Comparison of ENCODE assay signal across 8 cellular contexts in the genomic region with DNA sequence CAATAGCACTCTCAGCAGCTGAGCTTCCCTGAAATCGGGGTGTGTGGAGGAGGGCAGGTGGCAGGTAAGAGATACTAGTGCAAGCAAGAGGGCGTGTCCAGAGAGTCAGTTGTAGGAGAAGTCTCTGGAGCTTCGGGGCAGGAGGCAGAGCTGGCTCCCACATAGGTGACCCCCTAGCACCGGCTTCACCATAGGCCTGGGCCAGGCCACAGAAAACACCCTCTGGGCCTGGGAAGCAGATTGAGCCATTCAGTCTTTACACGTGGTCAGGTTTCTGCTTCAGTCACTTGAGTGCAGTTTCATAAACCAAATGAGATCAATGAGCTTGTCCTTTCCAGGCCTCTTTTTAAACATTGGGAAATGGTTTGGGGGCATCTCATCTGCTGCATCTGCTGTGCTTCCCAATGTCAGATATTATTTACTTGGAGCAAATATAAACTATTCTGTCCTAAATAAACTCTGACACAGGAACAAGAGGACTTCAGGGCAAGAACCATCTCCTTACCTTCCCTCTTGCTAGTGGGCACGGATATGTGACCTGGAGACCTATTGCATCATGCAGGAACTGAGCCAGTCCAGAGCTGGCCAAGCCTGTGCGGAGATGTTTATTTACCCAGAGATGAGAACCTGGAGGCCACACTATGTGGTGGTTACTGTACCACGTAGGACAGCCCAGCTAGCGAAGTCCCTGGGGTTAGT. TPM values are rescaled to one million over a fixed set of nuclear protein-coding genes. Genes with fewer than 3 reads are reported as not detected.
DNase-seq lines count a peak whose midpoint lies in the region; ATAC-seq and TF ChIP-seq lines count a peak whose summit lies in the region.

No MANE protein-coding gene starts in this region.

- POLR2A ChIA-PET in activated CD4-positive, alpha-beta T cell treated with anti-CD3 and anti-CD28 coated beads, Interleukin-2, amount 10 ng/mL, durations not matched to agents 7 days and 5 days (lab: Charles Lee): interaction anchor here (0.6 kb wide), 1 partner anchor 29 kb away, joined by 3 read pairs; no protein-coding TSS in a partner anchor

- ATAC-seq in HG02852 (IDR thresholded peaks at IDR 0.05; ENCODE audit: unreplicated experiment) (no peak), GM21825 (IDR thresholded peaks at IDR 0.05; ENCODE audit: unreplicated experiment) (no peak), HG02610 (IDR thresholded peaks at IDR 0.05; ENCODE audit: unreplicated experiment) (no peak)

- H3K27ac Mint-ChIP-seq in activated CD4-positive, alpha-beta T cell treated with anti-CD3 and anti-CD28 coated beads, Interleukin-2, amount 10 ng/mL, durations not matched to agents 7 days and 5 days: peak overlapping the region; percentile 88

- peaks cover 46% of the 10 kb centered on the region for H3K36me3 Mint-ChIP-seq in activated CD4-positive, alpha-beta T cell treated with anti-CD3 and anti-CD28 coated beads, Interleukin-2, amount 10 ng/mL, durations not matched to agents 7 days and 5 days (ENCODE audit: low read depth)

- DNase-seq in activated CD4-positive, alpha-beta T cell treated with anti-CD3 and anti-CD28 coated beads for 48 hours: peak; percentile 22
- DNase-seq in activated CD4-positive, alpha-beta T cell treated with anti-CD3 and anti-CD28 coated beads, Interleukin-2, amount 50 U/mL, for 1 hour: no peak
- peak; percentile 18 for DNase-seq in activated CD4-positive, alpha-beta T cell treated with anti-CD3 and anti-CD28 coated beads, Interleukin-2, amount 10 ng/mL, durations not matched to agents 7 days and 5 days
- DNase-seq in fibroblast of pulmonary artery (ENCODE audit: low read depth): peak; percentile 90

- H3K4me1 ChIP-seq in rectal smooth muscle tissue (ENCODE audit: control insufficient read depth, insufficient read depth, low read length): peaks cover 39% of the 10 kb centered on the region

- H3K9ac ChIP-seq in rectal smooth muscle tissue (ENCODE audit: low read length): no peak overlapping the region

- peaks cover 91% of the 10 kb centered on the region for H3K4me1 Mint-ChIP-seq in activated CD4-positive, alpha-beta T cell treated with anti-CD3 and anti-CD28 coated beads, Interleukin-2, amount 10 ng/mL, durations not matched to agents 7 days and 5 days

- H3K27me3 ChIP-seq in rectal smooth muscle tissue (ENCODE audit: control insufficient read depth, insufficient read depth, low read length): peaks cover 3% of the 10 kb centered on the region

- CTCF ChIA-PET in activated CD4-positive, alpha-beta T cell treated with anti-CD3 and anti-CD28 coated beads, Interleukin-2, amount 10 ng/mL, durations not matched to agents 7 days and 5 days (lab: Charles Lee): interaction anchor here (0.7 to 21.2 kb wide), 8 partner anchors 9 to 1117 kb away, joined by 3 to 317 read pairs (median 8); no protein-coding TSS in a partner anchor

- H3K4me3 ChIP-seq in fibroblast of pulmonary artery (replicated peaks; ENCODE audit: low read depth, low read length) (no peak overlapping the region), rectal smooth muscle tissue (ENCODE audit: low read length) (no peak overlapping the region)

- no peaks in the 10 kb centered on the region for H3K9me3 Mint-ChIP-seq in activated CD4-positive, alpha-beta T cell treated with anti-CD3 and anti-CD28 coated beads, Interleukin-2, amount 10 ng/mL, durations not matched to agents 7 days and 5 days

- H3K4me3 Mint-ChIP-seq in activated CD4-positive, alpha-beta T cell treated with anti-CD3 and anti-CD28 coated beads, Interleukin-2, amount 10 ng/mL, durations not matched to agents 7 days and 5 days: no peak overlapping the region

- H3K27ac ChIP-seq in rectal smooth muscle tissue (ENCODE audit: low read depth, low read length): peak overlapping the region; percentile 76

- H3K36me3 ChIP-seq in rectal smooth muscle tissue (ENCODE audit: control insufficient read depth, insufficient read depth, low read length): no peaks in the 10 kb centered on the region

- no peak for TF ChIP-seq CTCF in fibroblast of pulmonary artery (IDR thresholded peaks at IDR 0.05; ENCODE audit: low read length, missing control alignments)

- no peaks in the 10 kb centered on the region for H3K27me3 Mint-ChIP-seq in activated CD4-positive, alpha-beta T cell treated with anti-CD3 and anti-CD28 coated beads, Interleukin-2, amount 10 ng/mL, durations not matched to agents 7 days and 5 days

RNA-seq across cellular contexts. Expression of a gene that starts 16.1 kb away (rescaled TPM):
- total RNA-seq in activated CD4-positive, alpha-beta T cell treated with anti-CD3 and anti-CD28 coated beads, Interleukin-2, amount 10 ng/mL, durations not matched to agents 7 days and 5 days: 100 to 1,000 TPM; 281 to 323 TPM

RNA-seq across cellular contexts. Expression of a gene that starts 47.7 kb away (rescaled TPM):
- 1 to 10 TPM; 3.5 to 3.7 TPM for total RNA-seq in activated CD4-positive, alpha-beta T cell treated with anti-CD3 and anti-CD28 coated beads, Interleukin-2, amount 10 ng/mL, durations not matched to agents 7 days and 5 days
